ENCODE assay signal across 16 cellular contexts in the genomic region with DNA sequence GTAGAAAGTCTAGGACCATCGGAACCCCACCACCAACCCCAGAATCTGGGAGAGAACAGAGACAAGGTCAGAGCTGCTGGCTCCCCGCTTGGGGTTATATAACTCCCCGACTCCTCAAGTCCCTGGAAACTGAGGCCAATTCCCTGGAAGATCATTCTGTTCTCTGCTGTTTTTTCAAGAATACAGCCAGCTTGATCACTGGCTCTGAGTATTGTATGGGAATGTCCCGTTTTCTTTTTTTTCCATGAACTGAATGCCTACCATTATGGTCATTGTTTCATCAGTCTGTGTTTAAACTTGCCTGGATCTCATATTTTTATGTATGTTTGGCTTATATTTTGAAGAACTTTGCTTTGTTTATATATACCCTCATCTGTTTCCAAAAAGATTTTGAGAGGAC.
A peak's percentile ranks its signal among the peaks of the same experiment; 100 is the strongest.
DNase-seq lines count a peak whose midpoint lies in the region; ATAC-seq and TF ChIP-seq lines count a peak whose summit lies in the region.
"Had no signal": no experiment of that assay in that cellular context is flagged by ENCODE, and none has a peak within 500 bp of the region (broad histone marks: within the 10 kb centered on the region; RNA-seq: fewer than 3 reads in every experiment).

No MANE protein-coding gene starts in this region.

- no peak overlapping the region for H2BK120ac ChIP-seq in IMR-90 (ENCODE audit: low read depth, low read length)

- H3K9me3 Mint-ChIP-seq in CD8-positive, alpha-beta T cell, result no peaks in the 10 kb centered on the region
- H3K9me3 Mint-ChIP-seq: CD4-positive, alpha-beta memory T cell; H9 had no signal

- no peak overlapping the region for H3K27ac ChIP-seq in CD8-positive, alpha-beta T cell (ENCODE audit: low read depth, low read length)
- no peak overlapping the region for H3K27ac ChIP-seq in IMR-90 (ENCODE audit: insufficient read depth, low read length)
- H3K27ac ChIP-seq: GM23248 had no signal

- DNase-seq in CD8-positive, alpha-beta T cell, result no peak
- DNase-seq in IMR-90 (peak; percentile 11), fibroblast of peridontal ligament (ENCODE audit: extremely low read depth) (peak; percentile 23), pons (ENCODE audit: low spot score) (peak; percentile 55), H4 (ENCODE audit: low spot score) (no peak), posterior vena cava (ENCODE audit: low spot score) (no peak), middle frontal gyrus (ENCODE audit: extremely low spot score, low spot score) (no peak)
- DNase-seq: C1 segment of cervical spinal cord; Caco-2; CD4-positive, alpha-beta memory T cell; DMS153; DND-41; GM23248; H9 had no signal

- H2BK20ac ChIP-seq in IMR-90 (ENCODE audit: low read depth, low read length), result no peak overlapping the region

- peaks cover 11% of the 10 kb centered on the region for H3K36me3 Mint-ChIP-seq in CD8-positive, alpha-beta T cell

- H2AK5ac ChIP-seq in IMR-90 (ENCODE audit: low read depth, low read length), result no peak overlapping the region

- H2AK9ac ChIP-seq in IMR-90 (replicated peaks; ENCODE audit: low read depth, low read length, poor library complexity), result no peak overlapping the region

- no peak overlapping the region for H3K18ac ChIP-seq in IMR-90 (ENCODE audit: low read depth, low read length)

- H4K5ac ChIP-seq in IMR-90 (ENCODE audit: low read depth, low read length), result no peak overlapping the region

- dilution Hi-C loops in IMR-90 (cut with HindIII; ENCODE audit: low sequenced_read_pairs, unreplicated experiment), result no loop called here

- no peak overlapping the region for H3K14ac ChIP-seq in IMR-90 (replicated peaks; ENCODE audit: low read depth, low read length)

- no peaks in the 10 kb centered on the region for H3K36me3 ChIP-seq in CD8-positive, alpha-beta T cell (ENCODE audit: insufficient read depth, low read length)
- H3K36me3 ChIP-seq in IMR-90 (ENCODE audit: control insufficient read depth, insufficient read depth, low read length), result no peaks in the 10 kb centered on the region

- H3K4me1 ChIP-seq in CD8-positive, alpha-beta T cell (ENCODE audit: insufficient read depth, low read length), result peaks cover 51% of the 10 kb centered on the region
- peaks cover 1% of the 10 kb centered on the region; the same call in 1 of the 2 replicates for H3K4me1 ChIP-seq in IMR-90 (ENCODE audit: control insufficient read depth, insufficient read depth, low read length)
- H3K4me1 ChIP-seq: Caco-2 had no signal

- H3K27me3 Mint-ChIP-seq in CD8-positive, alpha-beta T cell (ENCODE audit: low read depth), result no peaks in the 10 kb centered on the region
- H3K27me3 Mint-ChIP-seq: CD4-positive, alpha-beta memory T cell had no signal

- no peaks in the 10 kb centered on the region; the same call in none of the 2 replicates for H4K20me1 ChIP-seq in IMR-90 (ENCODE audit: insufficient read depth, low read length)

- no peak overlapping the region for H2BK15ac ChIP-seq in IMR-90 (ENCODE audit: low read depth, low read length)

- H2BK5ac ChIP-seq in IMR-90 (ENCODE audit: low read depth, low read length, poor library complexity, severe bottlenecking), result no peak overlapping the region

- no peak overlapping the region for H4K91ac ChIP-seq in IMR-90 (ENCODE audit: insufficient read depth, low read depth, low read length)

- no peaks in the 10 kb centered on the region for H3K9me3 ChIP-seq in CD8-positive, alpha-beta T cell (ENCODE audit: low read length)
- no peaks in the 10 kb centered on the region for H3K9me3 ChIP-seq in IMR-90 (ENCODE audit: control insufficient read depth, insufficient read depth, low read length)
- H3K9me3 ChIP-seq: Caco-2 had no signal

- in situ Hi-C loops in IMR-90 (cut with MboI; ENCODE audit: low sequenced_read_pairs), result no loop called here

- H3K4me2 ChIP-seq in IMR-90 (ENCODE audit: low read depth, low read length), result no peak overlapping the region

- TF ChIP-seq RAD21 in IMR-90 (IDR thresholded peaks at IDR 0.05; ENCODE audit: low read length), result no peak

- H3K4me3 Mint-ChIP-seq in CD8-positive, alpha-beta T cell, result no peak overlapping the region
- H3K4me3 Mint-ChIP-seq: H9 had no signal

- intact Hi-C loops in CD8-positive, alpha-beta T cell (cut with DNase I, micrococcal nuclease), result no loop called here
- intact Hi-C loops in IMR-90 (cut with micrococcal nuclease) (loop anchor here (5.0 kb wide), 1 partner anchor 141 kb away; no protein-coding TSS in a partner anchor), posterior vena cava (cut with DNase I) (no loop called here)

- H3K27me3 ChIP-seq in CD8-positive, alpha-beta T cell (ENCODE audit: insufficient read depth, low read length), result no peaks in the 10 kb centered on the region
- no peaks in the 10 kb centered on the region for H3K27me3 ChIP-seq in IMR-90 (ENCODE audit: control insufficient read depth, insufficient read depth, low read length)

- no peak overlapping the region for H4K8ac ChIP-seq in IMR-90 (ENCODE audit: low read depth in 2 of 2, low read length in 2 of 2)

- H3K9ac ChIP-seq in IMR-90 (ENCODE audit: low read depth, low read length), result no peak overlapping the region
- H3K9ac ChIP-seq: GM23248 had no signal

- no peak overlapping the region for H3K56ac ChIP-seq in IMR-90 (ENCODE audit: extremely low read depth, insufficient read depth, low read length)

- no peak for TF ChIP-seq CTCF in CD8-positive, alpha-beta T cell (IDR thresholded peaks at IDR 0.05)
- TF ChIP-seq CTCF in IMR-90 (conservative IDR thresholded peaks at IDR 0.05; ENCODE audit: low read depth, low read length), result no peak

- POLR2A ChIA-PET in CD8-positive, alpha-beta T cell (lab: Charles Lee), result interaction anchor here (0.6 to 0.7 kb wide), 2 partner anchors 10 to 100 kb away, joined by 3 to 4 read pairs; no protein-coding TSS in a partner anchor
- POLR2A ChIA-PET in IMR-90 (lab: Charles Lee; ENCODE audit: unreplicated experiment), result no interaction called here

- no peak for ATAC-seq in CD8-positive, alpha-beta T cell
- ATAC-seq in IMR-90 (ENCODE audit: low read depth), result 0 out of 2 replicates have a peak, but pooled peaks have one; percentile 50
- ATAC-seq in GM19455 (IDR thresholded peaks at IDR 0.05; ENCODE audit: unreplicated experiment), result no peak
- ATAC-seq: HCT116 had no signal

- H3K23ac ChIP-seq in IMR-90 (ENCODE audit: low read depth, low read length), result no peak overlapping the region

- no peak overlapping the region for H3K4me3 ChIP-seq in CD8-positive, alpha-beta T cell (ENCODE audit: low read depth, low read length)
- no peak overlapping the region for H3K4me3 ChIP-seq in IMR-90 (ENCODE audit: insufficient read depth, low read depth, low read length)
- H3K4me3 ChIP-seq: GM23248 had no signal

- H3K9me1 ChIP-seq in IMR-90 (ENCODE audit: insufficient read depth, low read length), result peaks cover 9% of the 10 kb centered on the region; the same call in 1 of the 2 replicates

- WGBS in IMR-90 (ENCODE audit: extremely low coverage in 2 of 2, insufficient read length in 1 of 2), 2 experiments, result no CpG with 5 or more reads among the region's 4 CpGs

- H2AFZ ChIP-seq in IMR-90 (replicated peaks; ENCODE audit: low read length, poor library complexity), result no peak overlapping the region
- H2AFZ ChIP-seq: GM23248 had no signal

- H3K4ac ChIP-seq in IMR-90 (ENCODE audit: low read depth, low read length), result no peak overlapping the region

- peaks cover 59% of the 10 kb centered on the region for H3K4me1 Mint-ChIP-seq in CD8-positive, alpha-beta T cell (ENCODE audit: low read depth)

- H3K79me1 ChIP-seq in IMR-90 (ENCODE audit: low read depth in 1 of 2, low read length in 2 of 2), result no peaks in the 10 kb centered on the region

- CTCF ChIA-PET in CD8-positive, alpha-beta T cell (lab: Charles Lee), result interaction anchor here (1.0 to 6.6 kb wide), 5 partner anchors 11 to 363 kb away, joined by 3 to 68 read pairs (median 4); no protein-coding TSS in a partner anchor
- CTCF ChIA-PET in IMR-90 (lab: Yijun Ruan, JAX), result interaction anchor here (0.6 to 1.4 kb wide), 3 partner anchors 9 to 142 kb away, joined by 3 to 7 read pairs (median 4); no protein-coding TSS in a partner anchor

- TF ChIP-seq POLR2A in IMR-90 (IDR thresholded peaks at IDR 0.05; ENCODE audit: low read depth, low read length), result no peak

- peak overlapping the region; percentile 43 for H3K27ac Mint-ChIP-seq in CD8-positive, alpha-beta T cell
- H3K27ac Mint-ChIP-seq: H9 had no signal

- no TSS peak for BruUV-seq in IMR-90 (replicated peaks; lab: Mats Ljungman, UMichigan)

TF ChIP-seq in IMR-90, 13 proteins besides CTCF, POLR2A, EP300 and RAD21:
- TF ChIP-seq RFX5 (IDR thresholded peaks at IDR 0.05; ENCODE audit: low read depth, low read length), result no peak
- TF ChIP-seq NFE2L2 (IDR thresholded peaks at IDR 0.05; ENCODE audit: low read depth, low read length), result no peak
- TF ChIP-seq CEBPB (IDR thresholded peaks at IDR 0.05; ENCODE audit: low read depth, low read length), result no peak
- TF ChIP-seq BHLHE40 (IDR thresholded peaks at IDR 0.05; ENCODE audit: low read depth, low read length), result no peak
- TF ChIP-seq FOS (IDR thresholded peaks at IDR 0.05; ENCODE audit: low read depth, low read length), result no peak
- no peak for TF ChIP-seq MAFK (IDR thresholded peaks at IDR 0.05; ENCODE audit: low read depth, low read length)
- no peak for TF ChIP-seq RCOR1 (IDR thresholded peaks at IDR 0.05; ENCODE audit: insufficient replicate concordance, low read length)
- no peak for TF ChIP-seq CHD1 (IDR thresholded peaks at IDR 0.05; ENCODE audit: low read depth, low read length)

Comparison
In these comparisons a context has a peak if more than half of its experiments do, and no peak if none do; other contexts are left out.
1. DNase-seq: peak in IMR-90 (single experiment), fibroblast of peridontal ligament (single experiment) and pons (single experiment); none in CD8-positive, alpha-beta T cell (0 of 7), H4 (single experiment), posterior vena cava (single experiment) and middle frontal gyrus (single experiment).